Comparison of ENCODE assay signal across 1 cellular context in genomic region chr16:342455-343213, GRCh38.
TF ChIP-seq lines count a peak whose summit lies in the region.

No MANE protein-coding gene starts in this region.

TF ChIP-seq in H1, 55 proteins besides CTCF, POLR2A, EP300 and RAD21:
- TF ChIP-seq SRF (IDR thresholded peaks at IDR 0.05; ENCODE audit: low read depth, low read length) (no peak), KDM4A (IDR thresholded peaks at IDR 0.05; ENCODE audit: low read depth, low read length, severe bottlenecking) (no peak), CBX8 (IDR thresholded peaks at IDR 0.05; ENCODE audit: borderline replicate concordance, low read depth, low read length) (no peak), NANOG (IDR thresholded peaks at IDR 0.05; ENCODE audit: insufficient read depth, low read depth, low read length, poor library complexity, severe bottlenecking) (no peak), CREB1 (IDR thresholded peaks at IDR 0.05) (no peak), CEBPB (IDR thresholded peaks at IDR 0.05; ENCODE audit: low read depth, low read length) (no peak), TAF1 (IDR thresholded peaks at IDR 0.05; ENCODE audit: low read depth, low read length) (no peak), RFX5 (IDR thresholded peaks at IDR 0.05; ENCODE audit: borderline replicate concordance, low read depth, low read length) (no peak), SP4 (IDR thresholded peaks at IDR 0.05; ENCODE audit: low read length) (no peak), ASH2L (IDR thresholded peaks at IDR 0.05; ENCODE audit: low read length) (no peak), E2F6 (IDR thresholded peaks at IDR 0.05) (no peak), SIN3A (conservative IDR thresholded peaks at IDR 0.05 in 1 of 2, IDR thresholded peaks at IDR 0.05 in 1 of 2; ENCODE audit: low read depth in 1 of 2, low read length in 2 of 2) (no peak), SP2 (IDR thresholded peaks at IDR 0.05; ENCODE audit: low read length) (no peak), BACH1 (IDR thresholded peaks at IDR 0.05; ENCODE audit: low read length) (no peak)
